In genomic region chr9:81754245-81754644, GRCh38 we compare ENCODE assay signal across 21 cellular contexts.
"Had no signal": no experiment of that assay in that cellular context is flagged by ENCODE, and none has a peak within 500 bp of the region (broad histone marks: within the 10 kb centered on the region; RNA-seq: fewer than 3 reads in every experiment).

No MANE protein-coding gene starts in this region.

- FAIRE-seq: endothelial cell of umbilical vein, islet of Langerhans had no signal

- H3K36me3 Mint-ChIP-seq: mesothelial cell of epicardium; natural killer cell treated with Interleukin-12 subunit alpha and Interleukin-12 subunit beta and Interleukin-15 and Interleukin-18, amount 100 ng/mL, for 72 hours; WTC11 had no signal

- DNase-seq: activated CD4-positive, alpha-beta memory T cell treated with anti-CD3 and anti-CD28 coated beads, Interleukin-2, amount 10 ng/mL, durations not matched to agents 7 days and 5 days; activated CD4-positive, alpha-beta T cell treated with anti-CD3 and anti-CD28 coated beads for 4 hours; activated naive CD4-positive, alpha-beta T cell treated with anti-CD3 and anti-CD28 coated beads for 36 hours; activated T-cell treated with anti-CD3 and anti-CD28 coated beads, Interleukin-2, amount 50 U/mL, for 24 hours; effector CD8-positive, alpha-beta T cell; hippocampal formation; posterior cingulate gyrus; stimulated activated CD4-positive, alpha-beta T cell treated with anti-CD3 and anti-CD28 coated beads, Interleukin-2, amount 100 ng/mL, for 24 hours; transverse colon; uterus had no signal

- H3K4me1 ChIP-seq: breast epithelium, transverse colon, uterus had no signal

- H3K4me1 Mint-ChIP-seq: activated CD4-positive, alpha-beta memory T cell treated with anti-CD3 and anti-CD28 coated beads, Interleukin-2, amount 10 ng/mL, durations not matched to agents 7 days and 5 days had no signal

- H3K27ac ChIP-seq: breast epithelium, transverse colon, uterus had no signal

- H3K9me3 ChIP-seq: breast epithelium, transverse colon, uterus had no signal

- H3K4me3 Mint-ChIP-seq: activated CD4-positive, alpha-beta memory T cell treated with anti-CD3 and anti-CD28 coated beads, Interleukin-2, amount 10 ng/mL, durations not matched to agents 7 days and 5 days; activated naive CD4-positive, alpha-beta T cell treated with anti-CD3 and anti-CD28 coated beads for 36 hours; activated T-cell treated with anti-CD3 and anti-CD28 coated beads, Interleukin-2, amount 50 U/mL, for 24 hours; dendritic cell treated with granulocyte-macrophage colony-stimulating factor and Interleukin-4, amounts not matched to agents 40 ng/mL and 50 ng/mL, for 4 days; mesothelial cell of epicardium; natural killer cell treated with Interleukin-12 subunit alpha and Interleukin-12 subunit beta and Interleukin-15 and Interleukin-18, amount 100 ng/mL, for 72 hours; stimulated activated naive CD8-positive, alpha-beta T cell treated with anti-CD3 and anti-CD28 coated beads, Interleukin-15, Interleukin-2, amounts not matched to agents 100 ng/mL and 50 ng/mL, for 24 hours; T-helper 2 cell treated with Interferon-gamma antibody and Interleukin-4, amounts not matched to agents 5 μg/mL and 100 μg/mL, for 36 hours; WTC11 had no signal

- H3K27ac Mint-ChIP-seq: activated CD4-positive, alpha-beta memory T cell treated with anti-CD3 and anti-CD28 coated beads, Interleukin-2, amount 10 ng/mL, durations not matched to agents 7 days and 5 days; activated naive CD4-positive, alpha-beta T cell treated with anti-CD3 and anti-CD28 coated beads for 36 hours; activated T-cell treated with anti-CD3 and anti-CD28 coated beads, Interleukin-2, amount 50 U/mL, for 24 hours; dendritic cell treated with granulocyte-macrophage colony-stimulating factor and Interleukin-4, amounts not matched to agents 40 ng/mL and 50 ng/mL, for 4 days; mesothelial cell of epicardium; natural killer cell treated with Interleukin-12 subunit alpha and Interleukin-12 subunit beta and Interleukin-15 and Interleukin-18, amount 100 ng/mL, for 72 hours; stimulated activated naive CD8-positive, alpha-beta T cell treated with anti-CD3 and anti-CD28 coated beads, Interleukin-15, Interleukin-2, amounts not matched to agents 100 ng/mL and 50 ng/mL, for 24 hours; T-helper 2 cell treated with Interferon-gamma antibody and Interleukin-4, amounts not matched to agents 5 μg/mL and 100 μg/mL, for 36 hours; WTC11 had no signal

- H3K27me3 Mint-ChIP-seq: activated CD4-positive, alpha-beta memory T cell treated with anti-CD3 and anti-CD28 coated beads, Interleukin-2, amount 10 ng/mL, durations not matched to agents 7 days and 5 days; activated T-cell treated with anti-CD3 and anti-CD28 coated beads, Interleukin-2, amount 50 U/mL, for 24 hours; dendritic cell treated with granulocyte-macrophage colony-stimulating factor and Interleukin-4, amounts not matched to agents 40 ng/mL and 50 ng/mL, for 4 days; natural killer cell treated with Interleukin-12 subunit alpha and Interleukin-12 subunit beta and Interleukin-15 and Interleukin-18, amount 100 ng/mL, for 72 hours; stimulated activated naive CD8-positive, alpha-beta T cell treated with anti-CD3 and anti-CD28 coated beads, Interleukin-15, Interleukin-2, amounts not matched to agents 100 ng/mL and 50 ng/mL, for 24 hours had no signal

- ATAC-seq: left lobe of liver, WTC11 had no signal

- H3K36me3 ChIP-seq: breast epithelium, transverse colon, uterus had no signal

- H3K9me3 Mint-ChIP-seq: activated naive CD4-positive, alpha-beta T cell treated with anti-CD3 and anti-CD28 coated beads for 36 hours; dendritic cell treated with granulocyte-macrophage colony-stimulating factor and Interleukin-4, amounts not matched to agents 40 ng/mL and 50 ng/mL, for 4 days; mesothelial cell of epicardium; natural killer cell treated with Interleukin-12 subunit alpha and Interleukin-12 subunit beta and Interleukin-15 and Interleukin-18, amount 100 ng/mL, for 72 hours; T-helper 2 cell treated with Interferon-gamma antibody and Interleukin-4, amounts not matched to agents 5 μg/mL and 100 μg/mL, for 36 hours; WTC11 had no signal

- H3K27me3 ChIP-seq: breast epithelium, transverse colon, uterus had no signal

- H3K4me3 ChIP-seq: breast epithelium, lung, transverse colon, uterus had no signal
